In genomic region chr17:73972056-73972455, GRCh38 we compare ENCODE assay signal across 26 cellular contexts.
"Had no signal": no experiment of that assay in that cellular context is flagged by ENCODE, and none has a peak within 500 bp of the region (broad histone marks: within the 10 kb centered on the region; RNA-seq: fewer than 3 reads in every experiment).

No MANE protein-coding gene starts in this region.

- H3K4me3 ChIP-seq: colonic mucosa, esophagus muscularis mucosa, gastroesophageal sphincter, heart right ventricle, left lung, lower lobe of right lung, neural progenitor cell, psoas muscle, skin epidermis, thoracic aorta, tibial nerve, upper lobe of left lung, vagina had no signal

- H3K4me1 Mint-ChIP-seq: stimulated activated naive B cell treated with anti-CD40 and anti-IgM and Interleukin-4, amounts not matched to agents 10 μg/mL and 1 μg/mL and 100 μg/mL, for 72 hours had no signal

- H3K4me1 ChIP-seq: colonic mucosa, esophagus muscularis mucosa, foreskin keratinocyte, gastroesophageal sphincter, psoas muscle, tibial nerve, upper lobe of left lung, vagina had no signal

- H3K9me3 Mint-ChIP-seq: dendritic cell treated with granulocyte-macrophage colony-stimulating factor and Interleukin-4, amounts not matched to agents 40 ng/mL and 50 ng/mL, for 4 days; stimulated activated naive B cell treated with anti-CD40 and anti-IgM and Interleukin-4, amounts not matched to agents 10 μg/mL and 1 μg/mL and 100 μg/mL, for 72 hours; stimulated activated naive CD8-positive, alpha-beta T cell treated with anti-CD3 and anti-CD28 coated beads, Interleukin-15, Interleukin-2, amounts not matched to agents 100 ng/mL and 50 ng/mL, for 24 hours had no signal

- H3K36me3 ChIP-seq: colonic mucosa, esophagus muscularis mucosa, gastroesophageal sphincter, heart right ventricle, left lung, lower lobe of right lung, neural progenitor cell, thoracic aorta, tibial nerve, upper lobe of left lung, vagina had no signal

- DNase-seq: colonic mucosa; effector CD8-positive, alpha-beta T cell; foreskin keratinocyte; glutamatergic neuron; heart right ventricle; hippocampal formation; left cardiac atrium; left lung; lower lobe of right lung; nucleus accumbens; psoas muscle; right cardiac atrium; stimulated activated CD4-positive, alpha-beta T cell treated with anti-CD3 and anti-CD28 coated beads, Interleukin-15, amount 100 ng/mL, for 24 hours; stimulated activated CD4-positive, alpha-beta T cell treated with anti-CD3 and anti-CD28 coated beads, Interleukin-2, amount 100 ng/mL, for 48 hours; stimulated activated naive B cell treated with anti-CD40 and anti-IgM and Interleukin-4, amounts not matched to agents 10 μg/mL and 1 μg/mL and 100 μg/mL, for 72 hours; upper lobe of left lung had no signal

- H3K27me3 ChIP-seq: foreskin keratinocyte, neural progenitor cell, tibial nerve, upper lobe of left lung, vagina had no signal

- H3K9me3 ChIP-seq: colonic mucosa, esophagus muscularis mucosa, gastroesophageal sphincter, heart right ventricle, left lung, lower lobe of right lung, psoas muscle, thoracic aorta, tibial nerve, upper lobe of left lung, vagina had no signal

- ATAC-seq: foreskin keratinocyte; gastroesophageal sphincter; heart right ventricle; left cardiac atrium; left lung; lower lobe of right lung; psoas muscle; right cardiac atrium; stimulated activated naive B cell treated with anti-CD40 and anti-IgM and Interleukin-4, amounts not matched to agents 10 μg/mL and 1 μg/mL and 100 μg/mL, for 72 hours had no signal

- H3K36me3 Mint-ChIP-seq: neural progenitor cell; stimulated activated naive B cell treated with anti-CD40 and anti-IgM and Interleukin-4, amounts not matched to agents 10 μg/mL and 1 μg/mL and 100 μg/mL, for 72 hours had no signal

- H3K27ac Mint-ChIP-seq: dendritic cell treated with granulocyte-macrophage colony-stimulating factor and Interleukin-4, amounts not matched to agents 40 ng/mL and 50 ng/mL, for 4 days; nephron; neural progenitor cell; stimulated activated naive B cell treated with anti-CD40 and anti-IgM and Interleukin-4, amounts not matched to agents 10 μg/mL and 1 μg/mL and 100 μg/mL, for 72 hours; stimulated activated naive CD8-positive, alpha-beta T cell treated with anti-CD3 and anti-CD28 coated beads, Interleukin-15, Interleukin-2, amounts not matched to agents 100 ng/mL and 50 ng/mL, for 24 hours had no signal

- H3K27ac ChIP-seq: colonic mucosa, esophagus muscularis mucosa, foreskin keratinocyte, gastroesophageal sphincter, heart right ventricle, left lung, lower lobe of right lung, neural progenitor cell, psoas muscle, skin epidermis, thoracic aorta, tibial nerve, upper lobe of left lung, vagina had no signal

- H3K4me3 Mint-ChIP-seq: dendritic cell treated with granulocyte-macrophage colony-stimulating factor and Interleukin-4, amounts not matched to agents 40 ng/mL and 50 ng/mL, for 4 days; nephron; neural progenitor cell; stimulated activated naive B cell treated with anti-CD40 and anti-IgM and Interleukin-4, amounts not matched to agents 10 μg/mL and 1 μg/mL and 100 μg/mL, for 72 hours; stimulated activated naive CD8-positive, alpha-beta T cell treated with anti-CD3 and anti-CD28 coated beads, Interleukin-15, Interleukin-2, amounts not matched to agents 100 ng/mL and 50 ng/mL, for 24 hours had no signal
